10 cellular contexts compared by ENCODE assay signal in the genomic region with DNA sequence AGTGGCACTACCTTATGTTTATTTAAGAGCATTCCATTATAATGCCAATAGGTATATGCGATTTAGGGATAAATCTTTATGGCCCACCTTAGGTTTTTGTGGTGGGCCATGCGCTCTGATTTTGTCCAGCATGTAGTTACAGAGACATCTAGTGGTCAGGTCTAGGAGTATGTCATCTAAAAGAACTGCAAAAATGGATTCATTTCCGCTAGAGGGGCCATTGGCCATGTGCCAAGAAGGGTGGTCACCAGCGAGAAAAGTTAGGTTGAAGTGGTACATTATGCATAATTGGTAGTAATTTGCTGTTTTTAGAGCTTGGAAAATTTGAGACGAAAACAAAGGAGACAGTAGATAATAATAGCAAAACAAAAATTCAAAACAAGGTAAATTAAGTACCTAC. TPM values are rescaled to one million over a fixed set of nuclear protein-coding genes. Genes with fewer than 3 reads are reported as not detected.
DNase-seq lines count a peak whose midpoint lies in the region; ATAC-seq and TF ChIP-seq lines count a peak whose summit lies in the region.
"Had no signal": no experiment of that assay in that cellular context is flagged by ENCODE, and none has a peak within 500 bp of the region (broad histone marks: within the 10 kb centered on the region; RNA-seq: fewer than 3 reads in every experiment).

No MANE protein-coding gene starts in this region.

- H3K27me3 ChIP-seq in heart right ventricle (no peaks in the 10 kb centered on the region), endodermal cell (ENCODE audit: control insufficient read depth, insufficient read depth, low read length, poor library complexity, severe bottlenecking) (no peaks in the 10 kb centered on the region), gastroesophageal sphincter (no peaks in the 10 kb centered on the region)

- no peak overlapping the region for H3K27ac ChIP-seq in heart right ventricle
- no peak overlapping the region for H3K27ac ChIP-seq in endodermal cell (ENCODE audit: low read depth, low read length)
- H3K27ac ChIP-seq in gastroesophageal sphincter = no peak overlapping the region

- H3K36me3 Mint-ChIP-seq in endodermal cell (ENCODE audit: low read depth) = no peaks in the 10 kb centered on the region
- H3K36me3 Mint-ChIP-seq: CD4-positive, CD25-positive, alpha-beta regulatory T cell had no signal

- H3K9ac ChIP-seq in endodermal cell (ENCODE audit: extremely low read depth, low read length, poor library complexity, severe bottlenecking) = no peak overlapping the region

- H3K4me1 ChIP-seq in heart right ventricle (no peaks in the 10 kb centered on the region), endodermal cell (ENCODE audit: control insufficient read depth, insufficient read depth, low read length) (peaks cover 6% of the 10 kb centered on the region), gastroesophageal sphincter (no peaks in the 10 kb centered on the region)

- peaks cover 19% of the 10 kb centered on the region for H3K4me1 Mint-ChIP-seq in endodermal cell
- H3K4me1 Mint-ChIP-seq: CD4-positive, CD25-positive, alpha-beta regulatory T cell had no signal

- no peaks in the 10 kb centered on the region for H3K27me3 Mint-ChIP-seq in endodermal cell (ENCODE audit: insufficient read depth)
- H3K27me3 Mint-ChIP-seq: CD4-positive, CD25-positive, alpha-beta regulatory T cell had no signal

- ATAC-seq in heart right ventricle (no peak), Right ventricle myocardium superior (ENCODE audit: poor library complexity) (no peak), gastroesophageal sphincter (no peak), HG02973 (IDR thresholded peaks at IDR 0.05; ENCODE audit: unreplicated experiment) (no peak), GM18519 (IDR thresholded peaks at IDR 0.05; ENCODE audit: low FRiP score, unreplicated experiment) (no peak)

- intact Hi-C loops in heart right ventricle (cut with DNase I) = loop anchor here in 1 of 10 donors (10.0 kb wide), 1 partner anchor 187 kb away; no protein-coding TSS in a partner anchor
- intact Hi-C loops in Right ventricle myocardium superior (cut with DNase I) = no loop called here
- intact Hi-C loops in posterior vena cava (cut with DNase I) = loop anchor here in 1 of 2 donors (2.0 kb wide), 1 partner anchor 37 kb away; no protein-coding TSS in a partner anchor

- H3K27ac Mint-ChIP-seq in endodermal cell = no peak overlapping the region
- H3K27ac Mint-ChIP-seq: CD4-positive, CD25-positive, alpha-beta regulatory T cell had no signal

- H3K9me3 Mint-ChIP-seq in endodermal cell = no peaks in the 10 kb centered on the region

- DNase-seq in heart right ventricle (no peak), Right ventricle myocardium superior (no peak), NCI-H82 treated with DMSO at 0.1 percent for 48 hours (lab: John Stamatoyannopoulos, UW; ENCODE audit: unreplicated experiment) (peak; percentile 30), endodermal cell (peak; percentile 53), posterior vena cava (ENCODE audit: low spot score) (no peak)
- DNase-seq: CD4-positive, CD25-positive, alpha-beta regulatory T cell; hippocampal formation had no signal

- TF ChIP-seq EP300 in gastroesophageal sphincter (IDR thresholded peaks at IDR 0.05) = no peak

- TF ChIP-seq CTCF in heart right ventricle (IDR thresholded peaks at IDR 0.05) = peak; percentile 7 to 68 (median 41)
- TF ChIP-seq CTCF in endodermal cell (conservative IDR thresholded peaks at IDR 0.05) = peak; percentile 91
- peak in 1 of 4 experiments; percentile 28 for TF ChIP-seq CTCF in gastroesophageal sphincter (IDR thresholded peaks at IDR 0.05)

- H3K4me3 ChIP-seq in heart right ventricle (no peak overlapping the region), endodermal cell (ENCODE audit: low read length) (no peak overlapping the region), gastroesophageal sphincter (no peak overlapping the region)

- H3K36me3 ChIP-seq in heart right ventricle (no peaks in the 10 kb centered on the region), endodermal cell (ENCODE audit: control insufficient read depth, insufficient read depth, low read length) (no peaks in the 10 kb centered on the region), gastroesophageal sphincter (no peaks in the 10 kb centered on the region)

- WGBS in heart right ventricle, 2 donors = 43 to 46% methylated on average over 5 of the region's 5 CpGs
- WGBS in endodermal cell (ENCODE audit: insufficient coverage in 1 of 2, insufficient read length in 1 of 2), 2 experiments = 70 to 83% methylated on average over 2 to 5 of the region's 5 CpGs
- WGBS in gastroesophageal sphincter (ENCODE audit: low coverage in 1 of 2), 2 donors = 29 to 64% methylated on average over 5 of the region's 5 CpGs

- H3K9me3 ChIP-seq in heart right ventricle (no peaks in the 10 kb centered on the region), endodermal cell (ENCODE audit: control insufficient read depth, low read length) (no peaks in the 10 kb centered on the region), gastroesophageal sphincter (no peaks in the 10 kb centered on the region)

- no peak overlapping the region for H3K4me3 Mint-ChIP-seq in endodermal cell
- H3K4me3 Mint-ChIP-seq: CD4-positive, CD25-positive, alpha-beta regulatory T cell had no signal

- TF ChIP-seq POLR2A in gastroesophageal sphincter (IDR thresholded peaks at IDR 0.05) = no peak

RNA-seq across cellular contexts. Expression of gene LRRC4C, which starts 27.7 kb away (rescaled TPM):
- total RNA-seq in heart right ventricle (under 1 TPM; 0.15 to 0.93 (median 0.40) TPM), Right ventricle myocardium superior (0.62 TPM), endodermal cell (under 1 TPM; 0.84 to 0.95 TPM), posterior vena cava (under 1 TPM; 0.48 to 0.69 TPM), gastroesophageal sphincter (1 to 10 TPM; 1.5 to 2.8 (median 1.7) TPM)
- polyA plus RNA-seq in heart right ventricle = under 1 TPM; 0.26 to 0.80 TPM
- 4.9 TPM for polyA plus RNA-seq in endodermal cell (2013, experiment 1 of 2)
- 5.1 TPM for polyA plus RNA-seq in endodermal cell (2013, experiment 2 of 2)
- total RNA-seq: CD4-positive, CD25-positive, alpha-beta regulatory T cell had no signal
- polyA plus RNA-seq: CD4-positive, CD25-positive, alpha-beta regulatory T cell had no signal

Comparison
In these comparisons a context has a peak if more than half of its experiments do, and no peak if none do; other contexts are left out.
1. DNase-seq: peak in NCI-H82 treated with DMSO at 0.1 percent for 48 hours (single experiment) and endodermal cell (single experiment); none in heart right ventricle (0 of 2), Right ventricle myocardium superior (single experiment) and posterior vena cava (single experiment).